In genomic region chr3:24588568-24588967, GRCh38 we compare ENCODE assay signal across 2 cellular contexts.
TF ChIP-seq lines count a peak whose summit lies in the region.

No MANE protein-coding gene starts in this region.

TF ChIP-seq in HepG2, 621 proteins besides CTCF, POLR2A, EP300 and RAD21 (continued from another document):
- TF ChIP-seq PBX3 (CRISPR knock-in tag; IDR thresholded peaks at IDR 0.05; ENCODE audit: borderline replicate concordance): no peak
- no peak for TF ChIP-seq ZNF3 (CRISPR knock-in tag; IDR thresholded peaks at IDR 0.05)
- TF ChIP-seq ARID4A (CRISPR knock-in tag; IDR thresholded peaks at IDR 0.05; ENCODE audit: borderline replicate concordance): no peak
- TF ChIP-seq MLLT10 (CRISPR knock-in tag; IDR thresholded peaks at IDR 0.05): no peak
- no peak for TF ChIP-seq HINFP (CRISPR knock-in tag; IDR thresholded peaks at IDR 0.05; ENCODE audit: low read depth)
- TF ChIP-seq ZBTB20 (CRISPR knock-in tag; IDR thresholded peaks at IDR 0.05; ENCODE audit: borderline replicate concordance, low read depth): no peak
- no peak for TF ChIP-seq IRX3 (CRISPR knock-in tag; IDR thresholded peaks at IDR 0.05; ENCODE audit: borderline replicate concordance, low read depth)
- no peak for TF ChIP-seq ATF6 (CRISPR knock-in tag; conservative IDR thresholded peaks at IDR 0.05)
- no peak for TF ChIP-seq ZNF451 (CRISPR knock-in tag; IDR thresholded peaks at IDR 0.05)
- TF ChIP-seq ZNF619 (CRISPR knock-in tag; IDR thresholded peaks at IDR 0.05): no peak

TF ChIP-seq in SK-N-SH, 30 proteins besides CTCF, POLR2A, EP300 and RAD21 (continued from another document):
- no peak for TF ChIP-seq YY1 (IDR thresholded peaks at IDR 0.05; ENCODE audit: low read depth)
- no peak for TF ChIP-seq RFX5 (IDR thresholded peaks at IDR 0.05; ENCODE audit: low read length)
- no peak for TF ChIP-seq MXI1 (IDR thresholded peaks at IDR 0.05; ENCODE audit: low read depth, low read length)
